In genomic region chr2:101267671-101268656, GRCh38 we compare ENCODE assay signal across 12 cellular contexts. TPM values are rescaled to one million over a fixed set of nuclear protein-coding genes. Genes with fewer than 3 reads are reported as not detected.
DNase-seq lines count a peak whose midpoint lies in the region; ATAC-seq and TF ChIP-seq lines count a peak whose summit lies in the region.
"Had no signal": no experiment of that assay in that cellular context is flagged by ENCODE, and none has a peak within 500 bp of the region (broad histone marks: within the 10 kb centered on the region; RNA-seq: fewer than 3 reads in every experiment).

No MANE protein-coding gene starts in this region.

- peak; percentile 56 for ATAC-seq in HG03196 (IDR thresholded peaks at IDR 0.05; ENCODE audit: unreplicated experiment)

- POLR2A ChIA-PET in SK-N-SH (lab: Yijun Ruan, JAX) = no interaction called here

- WGBS in SK-N-SH (ENCODE audit: low lambda C conversion rate) = 91% methylated on average over 15 of the region's 15 CpGs

- no peak overlapping the region for H3K4me3 ChIP-seq in SK-N-SH (ENCODE audit: low read depth in 2 of 2, low read length in 1 of 2)
- H3K4me3 ChIP-seq: HAP-1, skin epidermis had no signal

- peaks cover 17% of the 10 kb centered on the region for H3F3A ChIP-seq in SK-N-SH (replicated peaks; ENCODE audit: insufficient read depth)

- in situ Hi-C loops in ACHN (cut with HindIII; ENCODE audit: low pct_ligation_motif_present, low pct_unique_long_range_greater_than_20kb, low sequenced_read_pairs) (no loop called here), GM13976 (cut with MboI; ENCODE audit: low sequenced_read_pairs, unreplicated experiment) (no loop called here)

- no peak overlapping the region for H3K4me2 ChIP-seq in SK-N-SH

- no peak for TF ChIP-seq CTCF in SK-N-SH (IDR thresholded peaks at IDR 0.05)
- TF ChIP-seq CTCF in GM13976 (IDR thresholded peaks at IDR 0.05; ENCODE audit: borderline replicate concordance, control extremely low read depth, extremely low read depth, insufficient read depth, missing control alignments) = no peak

- H3K27ac ChIP-seq in epithelial cell of prostate = peak overlapping the region; percentile 66
- no peak overlapping the region; a peak in 1 of 4 replicates for H3K27ac ChIP-seq in SK-N-SH (ENCODE audit: low read depth in 2 of 2, low read length in 1 of 2)
- H3K27ac ChIP-seq: C4-2B had no signal

- no peaks in the 10 kb centered on the region for H3K9me3 ChIP-seq in SK-N-SH
- H3K9me3 ChIP-seq: HAP-1 had no signal

- H2AFZ ChIP-seq in SK-N-SH (ENCODE audit: low read depth) = no peak overlapping the region

- CTCF ChIA-PET in SK-N-SH (lab: Yijun Ruan, JAX) = interaction anchor here (1.2 kb wide), 1 partner anchor 10 kb away, joined by 3 read pairs; no protein-coding TSS in a partner anchor

- H3K36me3 ChIP-seq in SK-N-SH (replicated peaks in 1 of 2; ENCODE audit: control insufficient read depth in 1 of 2, insufficient read depth in 2 of 2, low read length in 1 of 2) = peaks cover 76 to 85% of the 10 kb centered on the region in 2 experiments

- H3K9ac ChIP-seq in SK-N-SH = no peak overlapping the region

- H3K27me3 ChIP-seq in SK-N-SH (ENCODE audit: insufficient read depth) = no peaks in the 10 kb centered on the region

- TF ChIP-seq EP300 in SK-N-SH (IDR thresholded peaks at IDR 0.05; ENCODE audit: borderline replicate concordance in 1 of 2, low read depth in 1 of 2, low read length in 1 of 2) = no peak

- H3K4me1 ChIP-seq in SK-N-SH (ENCODE audit: control insufficient read depth in 1 of 2, insufficient read depth in 2 of 2, low read depth in 1 of 2, low read length in 1 of 2) = no peaks in the 10 kb centered on the region
- H3K4me1 ChIP-seq: HAP-1 had no signal

- H4K20me1 ChIP-seq in SK-N-SH (ENCODE audit: insufficient read depth) = no peaks in the 10 kb centered on the region

- peak; percentile 77 for DNase-seq in ACHN
- DNase-seq in GM19238 (ENCODE audit: insufficient read length, low spot score) = peak; percentile 25
- DNase-seq in epithelial cell of prostate (ENCODE audit: low read depth, low spot score) = no peak
- DNase-seq in mesenteric fat pad (ENCODE audit: low spot score) = no peak
- no peak for DNase-seq in SK-N-SH
- DNase-seq in SKM-1 (lab: John Stamatoyannopoulos, UW; ENCODE audit: unreplicated experiment) = no peak
- DNase-seq in GM13976 (ENCODE audit: low spot score) = no peak
- DNase-seq: caudate nucleus had no signal

- H3K9me2 ChIP-seq in SK-N-SH = no peaks in the 10 kb centered on the region

- TF ChIP-seq RAD21 in SK-N-SH (IDR thresholded peaks at IDR 0.05; ENCODE audit: low read length) = no peak

- H3K79me2 ChIP-seq in SK-N-SH (ENCODE audit: insufficient read depth) = peaks cover 19% of the 10 kb centered on the region; the same call in 1 of the 2 replicates

TF ChIP-seq in SK-N-SH, 30 proteins besides CTCF, POLR2A, EP300 and RAD21:
- no peak for TF ChIP-seq PBX3 (IDR thresholded peaks at IDR 0.05)
- TF ChIP-seq TCF12 (IDR thresholded peaks at IDR 0.05) = no peak
- no peak for TF ChIP-seq RFX5 (IDR thresholded peaks at IDR 0.05; ENCODE audit: low read length)
- TF ChIP-seq RXRA (IDR thresholded peaks at IDR 0.05; ENCODE audit: borderline replicate concordance, low read depth) = no peak
- no peak for TF ChIP-seq REST (IDR thresholded peaks at IDR 0.05; ENCODE audit: low read depth, low read length)
- TF ChIP-seq NFIC (IDR thresholded peaks at IDR 0.05; ENCODE audit: borderline replicate concordance) = no peak
- no peak for TF ChIP-seq MAX (IDR thresholded peaks at IDR 0.05; ENCODE audit: low read depth)
- TF ChIP-seq TAF1 (IDR thresholded peaks at IDR 0.05; ENCODE audit: borderline replicate concordance, low read depth, low read length) = no peak
- no peak for TF ChIP-seq MXI1 (IDR thresholded peaks at IDR 0.05; ENCODE audit: low read depth, low read length)
- no peak for TF ChIP-seq MEF2A (IDR thresholded peaks at IDR 0.05; ENCODE audit: borderline replicate concordance, low read depth)
- TF ChIP-seq SMC3 (IDR thresholded peaks at IDR 0.05; ENCODE audit: low read depth, low read length) = no peak
- TF ChIP-seq USF1 (IDR thresholded peaks at IDR 0.05; ENCODE audit: borderline replicate concordance, low read depth) = no peak
- TF ChIP-seq CHD2 (IDR thresholded peaks at IDR 0.05; ENCODE audit: low read length, partially characterized antibody) = no peak
- TF ChIP-seq SIN3A (IDR thresholded peaks at IDR 0.05; ENCODE audit: borderline replicate concordance, low read depth, low read length) = no peak

RNA-seq across cellular contexts. Expression of gene CNOT11, which starts 15.3 kb away (rescaled TPM):
- total RNA-seq in mesenteric fat pad = 28.7 TPM
- polyA plus RNA-seq in SK-N-SH (2012; rRNA removed) = 38.4 and 42.2 TPM in 2 replicates
- 32.3 and 33.0 TPM in 2 replicates for polyA plus RNA-seq in SK-N-SH (2012; cell fraction: cytosol; rRNA removed)
- polyA plus RNA-seq in SK-N-SH (2012; cell fraction: nucleus; rRNA removed) = 46.7 and 77.4 TPM in 2 replicates

RNA-seq across cellular contexts. Expression of gene RNF149, which starts 40.5 kb away (rescaled TPM):
- total RNA-seq in mesenteric fat pad = 105 TPM
- polyA plus RNA-seq in SK-N-SH (2012; rRNA removed) = 15.3 and 22.9 TPM in 2 replicates
- polyA plus RNA-seq in SK-N-SH (2012; cell fraction: cytosol; rRNA removed) = 16.2 and 16.3 TPM in 2 replicates
- polyA plus RNA-seq in SK-N-SH (2012; cell fraction: nucleus; rRNA removed) = 21.2 and 33.8 TPM in 2 replicates

Comparison
In these comparisons a context has a peak if more than half of its experiments do, and no peak if none do; other contexts are left out.
1. DNase-seq: peak in ACHN (single experiment) and GM19238 (single experiment); none in epithelial cell of prostate (single experiment), mesenteric fat pad (single experiment), SK-N-SH (single experiment), SKM-1 (single experiment) and GM13976 (single experiment).